ENCODE assay signal across 10 cellular contexts in genomic region chr16:11094838-11095565, GRCh38.
DNase-seq lines count a peak whose midpoint lies in the region; ATAC-seq, FAIRE-seq and TF ChIP-seq lines count a peak whose summit lies in the region.
"Had no signal": no experiment of that assay in that cellular context is flagged by ENCODE, and none has a peak within 500 bp of the region (broad histone marks: within the 10 kb centered on the region; RNA-seq: fewer than 3 reads in every experiment).

No MANE protein-coding gene starts in this region.

- no peak overlapping the region for H3K27ac Mint-ChIP-seq in CD14-positive monocyte

- peaks cover 16% of the 10 kb centered on the region for H3F3A ChIP-seq in MM.1S (ENCODE audit: insufficient read depth, low read length)

- DNase-seq in MM.1S, result peak; percentile 71
- DNase-seq in K562 (ENCODE audit: extremely low read depth in 1 of 4, low spot score in 3 of 4), result no peak
- peak; percentile 35 for DNase-seq in stimulated activated CD4-positive, alpha-beta T cell treated with anti-CD3 and anti-CD28 coated beads, Interleukin-2, amount 100 ng/mL, for 4 hours (ENCODE audit: low read depth)
- DNase-seq in epidermal melanocyte (ENCODE audit: insufficient read length, low spot score), result no peak
- no peak for DNase-seq in CD14-positive monocyte (ENCODE audit: low spot score)
- DNase-seq in omental fat pad (ENCODE audit: low spot score), result no peak
- DNase-seq: body of pancreas, NCI-H446 treated with DMSO at 0.1 percent for 48 hours had no signal

- H3K4me1 Mint-ChIP-seq in CD14-positive monocyte, result peaks cover 19% of the 10 kb centered on the region

- H3K9me3 Mint-ChIP-seq in CD14-positive monocyte, result no peaks in the 10 kb centered on the region

- H3K9me3 ChIP-seq in MM.1S (replicated peaks; ENCODE audit: insufficient read depth, low read length) (no peaks in the 10 kb centered on the region), K562 (replicated peaks; ENCODE audit: control insufficient read depth, insufficient read depth, low read depth, low read length) (no peaks in the 10 kb centered on the region)
- H3K9me3 ChIP-seq: body of pancreas had no signal

- peaks cover 42 to 48% of the 10 kb centered on the region in 2 donors for H3K36me3 Mint-ChIP-seq in CD14-positive monocyte

- in situ Hi-C loops in K562 (cut with MboI), result no loop called here

- no peak overlapping the region for H3K4me3 Mint-ChIP-seq in CD14-positive monocyte

- POLR2A ChIA-PET in K562 (lab: Yijun Ruan, JAX), result interaction anchor here (0.6 to 1.6 kb wide), 5 partner anchors 8 to 213 kb away, joined by 3 to 6 read pairs (median 4); no protein-coding TSS in a partner anchor

- H3K79me2 ChIP-seq in MM.1S (ENCODE audit: low read length), result no peaks in the 10 kb centered on the region
- H3K79me2 ChIP-seq in K562 (ENCODE audit: control insufficient read depth, insufficient read depth, low read length), result no peaks in the 10 kb centered on the region

- H3K9ac ChIP-seq in MM.1S (ENCODE audit: low read length), result peak overlapping the region; percentile 60
- peak overlapping the region in 1 of 2 experiments; percentile 70; a peak in 2 of 4 replicates for H3K9ac ChIP-seq in K562 (ENCODE audit: insufficient read depth in 1 of 2, low read depth in 2 of 2, low read length in 2 of 2)

- H3K4me2 ChIP-seq in MM.1S (ENCODE audit: low read depth, low read length) (peak overlapping the region; percentile 66), K562 (ENCODE audit: insufficient read depth, low read length) (no peak overlapping the region)

- BruUV-seq in K562 (replicated peaks; lab: Mats Ljungman, UMichigan), result no TSS peak

- CTCF ChIA-PET in K562 (lab: Yijun Ruan, JAX; ENCODE audit: low intra/inter-chr PET ratio), result no interaction called here

- H2AFZ ChIP-seq in MM.1S (ENCODE audit: low read length), result 0 out of 2 replicates have a peak overlapping the region, but pooled peaks have one; percentile 45
- no peak overlapping the region for H2AFZ ChIP-seq in K562 (ENCODE audit: low read depth, low read length)

- H4K20me1 ChIP-seq in MM.1S (ENCODE audit: insufficient read depth, low read length), result no peaks in the 10 kb centered on the region
- H4K20me1 ChIP-seq in K562 (replicated peaks; ENCODE audit: control insufficient read depth, insufficient read depth, low read length), result peaks cover 15% of the 10 kb centered on the region; the same call in 1 of the 2 replicates

- H3K36me3 ChIP-seq in MM.1S (replicated peaks; ENCODE audit: insufficient read depth, low read length) (no peaks in the 10 kb centered on the region), K562 (ENCODE audit: control insufficient read depth, insufficient read depth, low read length) (peaks cover 19% of the 10 kb centered on the region; the same call in 2 of the 3 replicates)

- FAIRE-seq in K562 (lab: Jason Lieb, UNC), result no peak

- no peak for TF ChIP-seq POLR2A in K562 (conservative IDR thresholded peaks at IDR 0.05)

- ATAC-seq in GM18868 (IDR thresholded peaks at IDR 0.05; ENCODE audit: unreplicated experiment) (peak; percentile 35), K562 (no peak), omental fat pad (ENCODE audit: low FRiP score) (no peak), HG02678 (IDR thresholded peaks at IDR 0.05; ENCODE audit: unreplicated experiment) (no peak)
- ATAC-seq: body of pancreas had no signal

- TF ChIP-seq CTCF in MM.1S (IDR thresholded peaks at IDR 0.05; ENCODE audit: low read length) (no peak), K562 (IDR thresholded peaks at IDR 0.05 in 2 of 3, conservative IDR thresholded peaks at IDR 0.05 in 1 of 3; ENCODE audit: insufficient read depth in 2 of 3, low read depth in 1 of 3, low read length in 3 of 3) (no peak), CD14-positive monocyte (IDR thresholded peaks at IDR 0.05) (no peak), omental fat pad (IDR thresholded peaks at IDR 0.05) (no peak)

- H3K9me1 ChIP-seq in K562 (ENCODE audit: control insufficient read depth, insufficient read depth, low read length), result peaks cover 4% of the 10 kb centered on the region

- H3K9me2 ChIP-seq in MM.1S (replicated peaks; ENCODE audit: insufficient read depth, low read length), result no peaks in the 10 kb centered on the region

- WGBS in K562 (ENCODE audit: insufficient coverage, low coverage, missing lambda C conversion rate), result 62% methylated on average over 9 of the region's 11 CpGs

- no peak for TF ChIP-seq RAD21 in K562 (CRISPR knock-in tag; conservative IDR thresholded peaks at IDR 0.05 in 1 of 2, IDR thresholded peaks at IDR 0.05 in 1 of 2)

- H3K27me3 ChIP-seq in MM.1S (replicated peaks; ENCODE audit: insufficient read depth, low read length), result no peaks in the 10 kb centered on the region
- no peaks in the 10 kb centered on the region for H3K27me3 ChIP-seq in K562 (ENCODE audit: control insufficient read depth in 2 of 2, insufficient read depth in 2 of 2, low read length in 2 of 2)
- H3K27me3 ChIP-seq: body of pancreas had no signal

- intact Hi-C loops in K562 (cut with micrococcal nuclease) (no loop called here), CD14-positive monocyte (cut with micrococcal nuclease) (no loop called here)

- peak overlapping the region; percentile 90 for H3K27ac ChIP-seq in MM.1S (ENCODE audit: low read length)
- H3K27ac ChIP-seq in K562 (ENCODE audit: extremely low read depth, low read depth, low read length), result peak overlapping the region; percentile 50; the same call in 1 of the 3 replicates
- H3K27ac ChIP-seq: body of pancreas had no signal

- H3K4me3 ChIP-seq in MM.1S (ENCODE audit: low read length), result no peak overlapping the region
- H3K4me3 ChIP-seq in K562, result no peak overlapping the region
- H3K4me3 ChIP-seq: body of pancreas had no signal

- no peak for TF ChIP-seq EP300 in K562 (IDR thresholded peaks at IDR 0.05; ENCODE audit: low read length)

- H3K4me1 ChIP-seq in MM.1S (ENCODE audit: low read length), result peaks cover 25% of the 10 kb centered on the region
- peaks cover 39 to 51% of the 10 kb centered on the region in 2 experiments for H3K4me1 ChIP-seq in K562 (replicated peaks in 1 of 2; ENCODE audit: control insufficient read depth in 2 of 2, insufficient read depth in 2 of 2, low read length in 2 of 2)

- H3K27me3 Mint-ChIP-seq in CD14-positive monocyte (ENCODE audit: low read depth in 3 of 3), result peaks cover 0 to 2% (median 0%) of the 10 kb centered on the region in 3 donors

TF ChIP-seq in K562, 482 proteins besides CTCF, POLR2A, EP300 and RAD21:
- TF ChIP-seq KLF16 (IDR thresholded peaks at IDR 0.05) (no peak), ZNF224 (CRISPR knock-in tag; IDR thresholded peaks at IDR 0.05) (no peak), BCL6 (CRISPR knock-in tag; IDR thresholded peaks at IDR 0.05) (no peak), ZNF398 (CRISPR knock-in tag; IDR thresholded peaks at IDR 0.05) (no peak), NELFE (IDR thresholded peaks at IDR 0.05; ENCODE audit: insufficient read depth, insufficient read length) (no peak), POLR2AphosphoS2 (IDR thresholded peaks at IDR 0.05; ENCODE audit: low read length) (no peak), ZNF280B (CRISPR knock-in tag; IDR thresholded peaks at IDR 0.05) (no peak), ZNF41 (CRISPR knock-in tag; conservative IDR thresholded peaks at IDR 0.05) (no peak), ZNF644 (tag; IDR thresholded peaks at IDR 0.05; ENCODE audit: low read depth) (no peak), ZNF583 (CRISPR knock-in tag; IDR thresholded peaks at IDR 0.05) (no peak), NFIC (IDR thresholded peaks at IDR 0.05) (no peak)
- TF ChIP-seq, protein P1, sequence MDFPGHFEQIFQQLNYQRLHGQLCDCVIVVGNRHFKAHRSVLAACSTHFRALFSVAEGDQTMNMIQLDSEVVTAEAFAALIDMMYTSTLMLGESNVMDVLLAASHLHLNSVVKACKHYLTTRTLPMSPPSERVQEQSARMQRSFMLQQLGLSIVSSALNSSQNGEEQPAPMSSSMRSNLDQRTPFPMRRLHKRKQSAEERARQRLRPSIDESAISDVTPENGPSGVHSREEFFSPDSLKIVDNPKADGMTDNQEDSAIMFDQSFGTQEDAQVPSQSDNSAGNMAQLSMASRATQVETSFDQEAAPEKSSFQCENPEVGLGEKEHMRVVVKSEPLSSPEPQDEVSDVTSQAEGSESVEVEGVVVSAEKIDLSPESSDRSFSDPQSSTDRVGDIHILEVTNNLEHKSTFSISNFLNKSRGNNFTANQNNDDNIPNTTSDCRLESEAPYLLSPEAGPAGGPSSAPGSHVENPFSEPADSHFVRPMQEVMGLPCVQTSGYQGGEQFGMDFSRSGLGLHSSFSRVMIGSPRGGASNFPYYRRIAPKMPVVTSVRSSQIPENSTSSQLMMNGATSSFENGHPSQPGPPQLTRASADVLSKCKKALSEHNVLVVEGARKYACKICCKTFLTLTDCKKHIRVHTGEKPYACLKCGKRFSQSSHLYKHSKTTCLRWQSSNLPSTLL (IDR thresholded peaks at IDR 0.05), result no peak
TF ChIP-seq in K562: peak in this region for 0.

Comparison
In these comparisons a context has a peak if more than half of its experiments do, and no peak if none do; other contexts are left out.
1. DNase-seq: peak in MM.1S (single experiment) and stimulated activated CD4-positive, alpha-beta T cell treated with anti-CD3 and anti-CD28 coated beads, Interleukin-2, amount 100 ng/mL, for 4 hours (single experiment); none in K562 (0 of 4), epidermal melanocyte (single experiment), CD14-positive monocyte (single experiment) and omental fat pad (single experiment).